22 cellular contexts compared by ENCODE assay signal in genomic region chr4:1077711-1078477, GRCh38. TPM values are rescaled to one million over a fixed set of nuclear protein-coding genes. Genes with fewer than 3 reads are reported as not detected.
"Had no signal": no experiment of that assay in that cellular context is flagged by ENCODE, and none has a peak within 500 bp of the region (broad histone marks: within the 10 kb centered on the region; RNA-seq: fewer than 3 reads in every experiment).

No MANE protein-coding gene starts in this region.

- H3K27me3 ChIP-seq: testis had no signal

- H3K27ac ChIP-seq: coronary artery, esophagus squamous epithelium, left ventricle myocardium inferior, lower lobe of right lung, psoas muscle, sigmoid colon, testis, tibial artery had no signal

- FAIRE-seq: endometrium, islet of Langerhans had no signal

- H3K9me3 ChIP-seq: esophagus squamous epithelium, left ventricle myocardium inferior, lower lobe of right lung, psoas muscle, sigmoid colon, testis, tibial artery had no signal

- H3K36me3 ChIP-seq: esophagus squamous epithelium, left ventricle myocardium inferior, lower lobe of right lung, sigmoid colon, tibial artery had no signal

- H3K4me3 ChIP-seq: coronary artery, esophagus squamous epithelium, left ventricle myocardium inferior, lower lobe of right lung, psoas muscle, sigmoid colon, testis, tibial artery had no signal

- DNase-seq: dermis blood vessel endothelial cell; effector memory CD8-positive, alpha-beta T cell; erythroblast; esophagus squamous epithelium; foreskin melanocyte; head of caudate nucleus; kidney glomerular epithelial cell; left ventricle myocardium inferior; lower lobe of right lung; natural killer cell; nucleus accumbens; psoas muscle; right cardiac atrium; sigmoid colon; stimulated activated CD4-positive, alpha-beta T cell treated with anti-CD3 and anti-CD28 coated beads, Interleukin-4, amount 100 ng/mL, for 4 hours; stimulated activated naive CD8-positive, alpha-beta T cell treated with anti-CD3 and anti-CD28 coated beads, Interleukin-15, Interleukin-2, amounts not matched to agents 100 U/mL and 50 U/mL, for 24 hours; substantia nigra; testis; tibial artery had no signal

- H3K4me1 ChIP-seq: left ventricle myocardium inferior, psoas muscle, sigmoid colon, testis had no signal

RNA-seq across cellular contexts. Expression of gene RNF212, which starts 35.5 kb away (rescaled TPM):
- total RNA-seq: left ventricle myocardium inferior had no signal
